Comparison of ENCODE assay signal across 10 cellular contexts in the genomic region with DNA sequence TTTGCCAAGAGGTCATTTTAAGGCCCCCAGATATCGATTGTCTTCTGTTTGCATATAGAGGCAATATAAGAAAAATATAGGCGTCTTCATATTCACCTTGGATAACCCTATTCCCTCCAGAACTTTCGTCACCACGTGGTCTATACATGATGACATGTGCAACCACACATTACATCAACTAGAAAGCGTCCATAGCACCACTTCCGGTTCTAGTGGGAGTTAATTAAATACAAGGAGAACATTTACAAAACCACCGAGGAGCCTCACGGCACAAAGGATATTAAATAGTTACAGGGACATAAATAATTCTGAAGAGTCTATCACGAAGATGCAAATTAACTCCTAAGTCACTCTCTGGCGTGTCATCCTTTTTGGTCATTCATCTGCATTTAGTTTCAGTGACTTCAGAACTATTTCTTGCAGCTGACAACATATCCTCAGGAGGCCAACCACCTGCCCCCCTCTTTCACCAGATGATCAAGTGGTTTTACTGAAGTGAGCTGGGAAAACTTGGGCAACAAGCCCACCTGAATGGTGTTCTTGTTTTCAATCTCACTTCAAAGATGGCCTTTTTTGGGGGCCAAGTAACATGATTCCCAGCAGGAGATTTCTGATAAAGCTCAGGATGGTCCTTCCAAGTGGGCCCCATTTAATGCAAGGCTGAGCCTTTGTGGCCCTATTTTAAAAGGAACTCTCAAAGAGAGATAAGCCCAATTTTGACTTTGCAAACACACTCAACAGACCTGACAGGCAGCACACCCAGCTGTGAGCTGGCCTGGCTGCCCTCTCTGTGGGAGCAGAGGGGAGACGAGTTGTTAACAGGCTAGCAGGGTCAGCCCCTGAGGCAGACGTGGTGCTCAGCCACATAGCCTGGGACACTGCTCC. TPM values are rescaled to one million over a fixed set of nuclear protein-coding genes. Genes with fewer than 3 reads are reported as not detected.
DNase-seq lines count a peak whose midpoint lies in the region; ATAC-seq, FAIRE-seq and TF ChIP-seq lines count a peak whose summit lies in the region.
"Had no signal": no experiment of that assay in that cellular context is flagged by ENCODE, and none has a peak within 500 bp of the region (broad histone marks: within the 10 kb centered on the region; RNA-seq: fewer than 3 reads in every experiment).

No MANE protein-coding gene starts in this region.

- BruUV-seq in IMR-90 (replicated peaks; lab: Mats Ljungman, UMichigan) (no TSS peak), GM12878 (replicated peaks; lab: Mats Ljungman, UMichigan) (no TSS peak)

- POLR2A ChIA-PET in IMR-90 (lab: Charles Lee; ENCODE audit: unreplicated experiment): no interaction called here
- POLR2A ChIA-PET in GM12878 (lab: Charles Lee): no interaction called here

- no peaks in the 10 kb centered on the region for H3K36me3 ChIP-seq in DOHH2 (ENCODE audit: control insufficient read depth, low read length)
- no peaks in the 10 kb centered on the region for H3K36me3 ChIP-seq in IMR-90 (ENCODE audit: control insufficient read depth, insufficient read depth, low read length)
- H3K36me3 ChIP-seq in GM12878 (ENCODE audit: control insufficient read depth in 2 of 2, insufficient read depth in 2 of 2, low read length in 1 of 2): no peaks in the 10 kb centered on the region
- peaks cover 0 to 2% of the 10 kb centered on the region in 2 donors for H3K36me3 ChIP-seq in aorta (ENCODE audit: control insufficient read depth in 1 of 2, insufficient read depth in 2 of 2, low read length in 1 of 2)

- peak overlapping the region; percentile 14 for H3K27ac ChIP-seq in DOHH2 (ENCODE audit: low read depth, low read length)
- H3K27ac ChIP-seq in IMR-90 (ENCODE audit: insufficient read depth, low read length): peak overlapping the region; percentile 8; the same call in 1 of the 2 replicates
- no peak overlapping the region for H3K27ac ChIP-seq in GM12878 (ENCODE audit: control insufficient read depth, insufficient read depth)
- H3K27ac ChIP-seq in aorta (ENCODE audit: low read depth in 1 of 2, low read length in 2 of 2): no peak overlapping the region

- H3K14ac ChIP-seq in IMR-90 (replicated peaks; ENCODE audit: low read depth, low read length): peak overlapping the region; percentile 63

- H2BK5ac ChIP-seq in IMR-90 (ENCODE audit: low read depth, low read length, poor library complexity, severe bottlenecking): peak overlapping the region; percentile 73

- H3K9me1 ChIP-seq in IMR-90 (ENCODE audit: insufficient read depth, low read length): peaks cover 27% of the 10 kb centered on the region

- dilution Hi-C loops in IMR-90 (cut with HindIII; ENCODE audit: low sequenced_read_pairs, unreplicated experiment): no loop called here

- SMC1A ChIA-PET in GM12878 (lab: Charles Lee; ENCODE audit: uncharacterized antibody, unreplicated experiment): interaction anchor here (0.6 to 1.1 kb wide), 3 partner anchors 11 to 56 kb away, joined by 3 read pairs; no protein-coding TSS in a partner anchor

- H3K79me2 ChIP-seq in DOHH2 (ENCODE audit: control insufficient read depth, low read length): no peaks in the 10 kb centered on the region
- H3K79me2 ChIP-seq in GM12878 (ENCODE audit: control insufficient read depth, insufficient read depth, low read length): no peaks in the 10 kb centered on the region

- peak overlapping the region; percentile 33 for H3K18ac ChIP-seq in IMR-90 (ENCODE audit: low read depth, low read length)

- H2AFZ ChIP-seq in IMR-90 (replicated peaks; ENCODE audit: low read length, poor library complexity): no peak overlapping the region
- no peak overlapping the region for H2AFZ ChIP-seq in GM12878 (ENCODE audit: control insufficient read depth, low read depth, low read length)

- no peaks in the 10 kb centered on the region for H3K27me3 Mint-ChIP-seq in nephron (ENCODE audit: low read depth)

- H3K4me1 Mint-ChIP-seq in nephron: peaks cover 58% of the 10 kb centered on the region

- TF ChIP-seq EP300 in GM12878 (IDR thresholded peaks at IDR 0.05; ENCODE audit: borderline replicate concordance in 1 of 2, control insufficient read depth in 1 of 2, low read depth in 2 of 2, low read length in 2 of 2): 0 out of 4 replicates have a peak, but pooled peaks of 1 of the 2 experiments have one; percentile 15

- RAD21 ChIA-PET in GM12878 (lab: Charles Lee; ENCODE audit: unreplicated experiment): interaction anchor here (0.5 kb wide), 2 partner anchors 43 to 408 kb away, joined by 3 read pairs; no protein-coding TSS in a partner anchor

- no peak for TF ChIP-seq RAD21 in IMR-90 (IDR thresholded peaks at IDR 0.05; ENCODE audit: low read length)
- no peak for TF ChIP-seq RAD21 in GM12878 (IDR thresholded peaks at IDR 0.05; ENCODE audit: insufficient read depth, low read depth, low read length)

- H3K23ac ChIP-seq in IMR-90 (ENCODE audit: low read depth, low read length): peak overlapping the region; percentile 54; the same call in 1 of the 2 replicates

- FAIRE-seq in GM12878 (lab: Jason Lieb, UNC): no peak

- peak overlapping the region; percentile 45 to 78 (median 51) for H3K27ac Mint-ChIP-seq in nephron

- H3K4me3 ChIP-seq in DOHH2 (ENCODE audit: low read length) (0 out of 2 replicates have a peak overlapping the region, but pooled peaks have one; percentile 5), IMR-90 (ENCODE audit: insufficient read depth, low read depth, low read length) (no peak overlapping the region), GM12878 (no peak overlapping the region), aorta (ENCODE audit: low read length in 2 of 2) (no peak overlapping the region)

- H4K8ac ChIP-seq in IMR-90 (ENCODE audit: low read depth in 2 of 2, low read length in 2 of 2): peak overlapping the region; percentile 16 to 78; a peak in 3 of 4 replicates

- no peak for ATAC-seq in IMR-90 (ENCODE audit: low read depth)
- peak; percentile 65 for ATAC-seq in GM12878
- no peak for ATAC-seq in aorta (ENCODE audit: low FRiP score)
- ATAC-seq: left colon had no signal

- peak overlapping the region; percentile 72 for H4K5ac ChIP-seq in IMR-90 (ENCODE audit: low read depth, low read length)

- H4K20me1 ChIP-seq in DOHH2 (ENCODE audit: control insufficient read depth, insufficient read depth, low read depth, low read length) (no peaks in the 10 kb centered on the region; the same call in 1 of the 2 replicates), IMR-90 (ENCODE audit: insufficient read depth, low read length) (peaks cover 9% of the 10 kb centered on the region; the same call in 1 of the 2 replicates), GM12878 (ENCODE audit: control insufficient read depth, insufficient read depth) (no peaks in the 10 kb centered on the region)

- WGBS in IMR-90 (ENCODE audit: extremely low coverage in 2 of 2, insufficient read length in 1 of 2), 2 experiments: no CpG with 5 or more reads among the region's 12 CpGs
- WGBS in GM12878 (ENCODE audit: insufficient coverage, insufficient replicate concordance, low lambda C conversion rate, missing lambda C conversion rate): 9% methylated on average over 12 of the region's 12 CpGs
- 76 to 82% methylated on average over 12 of the region's 12 CpGs for WGBS in aorta, 2 donors

- H3K9ac ChIP-seq in IMR-90 (ENCODE audit: low read depth, low read length) (no peak overlapping the region), GM12878 (ENCODE audit: control insufficient read depth, insufficient read depth, low read length) (no peak overlapping the region)

- H2BK15ac ChIP-seq in IMR-90 (ENCODE audit: low read depth, low read length): peak overlapping the region; percentile 75; the same call in 2 of the 3 replicates

- H3K27me3 ChIP-seq in DOHH2 (ENCODE audit: control insufficient read depth, low read length): no peaks in the 10 kb centered on the region
- no peaks in the 10 kb centered on the region for H3K27me3 ChIP-seq in IMR-90 (ENCODE audit: control insufficient read depth, insufficient read depth, low read length)
- peaks cover 0 to 4% of the 10 kb centered on the region in 2 experiments; a peak in 2 of 4 replicates for H3K27me3 ChIP-seq in GM12878 (replicated peaks in 1 of 2; ENCODE audit: control insufficient read depth in 2 of 2, insufficient read depth in 2 of 2, low read length in 1 of 2)
- H3K27me3 ChIP-seq in aorta (ENCODE audit: control insufficient read depth in 1 of 2, insufficient read depth in 2 of 2, low read length in 1 of 2): no peaks in the 10 kb centered on the region

- H3K9me3 ChIP-seq in DOHH2 (ENCODE audit: control insufficient read depth, insufficient read depth, low read length): no peaks in the 10 kb centered on the region
- H3K9me3 ChIP-seq in IMR-90 (ENCODE audit: control insufficient read depth, insufficient read depth, low read length): no peaks in the 10 kb centered on the region
- H3K9me3 ChIP-seq in GM12878 (replicated peaks; ENCODE audit: control insufficient read depth, insufficient read depth, low read length): no peaks in the 10 kb centered on the region
- H3K9me3 ChIP-seq in aorta (ENCODE audit: control insufficient read depth, low read length): no peaks in the 10 kb centered on the region

- peak overlapping the region; percentile 40 for H3K4me2 ChIP-seq in DOHH2 (ENCODE audit: low read length)
- H3K4me2 ChIP-seq in IMR-90 (ENCODE audit: low read depth, low read length): peak overlapping the region; percentile 21; the same call in 1 of the 2 replicates
- no peak overlapping the region for H3K4me2 ChIP-seq in GM12878 (ENCODE audit: control insufficient read depth, insufficient read depth)

- CTCF ChIA-PET in IMR-90 (lab: Yijun Ruan, JAX): interaction anchor here (0.6 to 1.2 kb wide), 3 partner anchors 11 to 31 kb away, joined by 3 to 4 read pairs (median 3); no protein-coding TSS in a partner anchor
- CTCF ChIA-PET in GM12878 (lab: Yijun Ruan, JAX): interaction anchor here (1.2 to 4.6 kb wide), 4 partner anchors 12 to 213 kb away, joined by 3 to 32 read pairs (median 3); a partner anchor contains a TSS

- no peaks in the 10 kb centered on the region for H3F3A ChIP-seq in DOHH2 (ENCODE audit: control insufficient read depth, insufficient read depth)

- H3K4ac ChIP-seq in IMR-90 (ENCODE audit: low read depth, low read length): peak overlapping the region; percentile 75

- no peak for TF ChIP-seq CTCF in DOHH2 (IDR thresholded peaks at IDR 0.05; ENCODE audit: low read depth, low read length, poor library complexity, severe bottlenecking)
- no peak for TF ChIP-seq CTCF in IMR-90 (conservative IDR thresholded peaks at IDR 0.05; ENCODE audit: low read depth, low read length)
- TF ChIP-seq CTCF in GM12878 (IDR thresholded peaks at IDR 0.05 in 2 of 3, conservative IDR thresholded peaks at IDR 0.05 in 1 of 3; ENCODE audit: control insufficient read depth in 2 of 3, extremely low read depth in 1 of 3, insufficient read depth in 1 of 3, low read depth in 3 of 3, low read length in 3 of 3): no peak
- no peak for TF ChIP-seq CTCF in nephron (IDR thresholded peaks at IDR 0.05; ENCODE audit: unreplicated experiment in 3 of 3)

- peak overlapping the region in 1 of 3 experiments; percentile 29 for H3K4me3 Mint-ChIP-seq in nephron

- H3K9me2 ChIP-seq in DOHH2 (replicated peaks; ENCODE audit: control insufficient read depth, low read length): no peaks in the 10 kb centered on the region

- intact Hi-C loops in IMR-90 (cut with micrococcal nuclease): no loop called here
- intact Hi-C loops in GM12878 (cut with micrococcal nuclease; ENCODE audit: unreplicated experiment): no loop called here
- intact Hi-C loops in aorta (cut with DNase I): no loop called here

- no peaks in the 10 kb centered on the region for H3K9me3 Mint-ChIP-seq in nephron

- peak overlapping the region; percentile 72 for H4K91ac ChIP-seq in IMR-90 (ENCODE audit: insufficient read depth, low read depth, low read length)

- in situ Hi-C loops in IMR-90 (cut with MboI; ENCODE audit: low sequenced_read_pairs): no loop called here
- in situ Hi-C loops in GM12878 (cut with MboI): no loop called here

- peak overlapping the region; percentile 38 for H2AK9ac ChIP-seq in IMR-90 (replicated peaks; ENCODE audit: low read depth, low read length, poor library complexity)

- H3K79me1 ChIP-seq in IMR-90 (ENCODE audit: low read depth in 1 of 2, low read length in 2 of 2): 0 out of 4 replicates have a peak, but pooled peaks cover 0 to 6% of the 10 kb centered on the region in 2 experiments

- H2BK120ac ChIP-seq in IMR-90 (ENCODE audit: low read depth, low read length): peak overlapping the region; percentile 74

- DNase-seq in IMR-90 (peak; percentile 65), GM12878 (ENCODE audit: low read depth, low spot score) (no peak), aorta (no peak), DMS153 (lab: John Stamatoyannopoulos, UW) (no peak), 8988T (no peak), superior temporal gyrus (ENCODE audit: extremely low spot score) (no peak)
- DNase-seq: left colon; stimulated activated CD4-positive, alpha-beta T cell treated with anti-CD3 and anti-CD28 coated beads, Interleukin-12 subunit alpha, Interleukin-12 subunit beta, amount 100 ng/mL, for 4 hours had no signal

- peak overlapping the region; percentile 86 for H2BK20ac ChIP-seq in IMR-90 (ENCODE audit: low read depth, low read length)

- TF ChIP-seq POLR2A in IMR-90 (IDR thresholded peaks at IDR 0.05; ENCODE audit: low read depth, low read length) (no peak), GM12878 (IDR thresholded peaks at IDR 0.05; ENCODE audit: low read depth, low read length) (no peak)

- H3K4me1 ChIP-seq in DOHH2 (ENCODE audit: control insufficient read depth, low read length) (peaks cover 34% of the 10 kb centered on the region), IMR-90 (ENCODE audit: control insufficient read depth, insufficient read depth, low read length) (peaks cover 37% of the 10 kb centered on the region), GM12878 (ENCODE audit: control insufficient read depth, insufficient read depth, low read length) (no peaks in the 10 kb centered on the region), aorta (ENCODE audit: control insufficient read depth in 1 of 2, insufficient read depth in 2 of 2, low read length in 2 of 2) (peaks cover 0 to 4% of the 10 kb centered on the region in 2 donors)

- peak overlapping the region; percentile 22; the same call in 1 of the 2 replicates for H3K56ac ChIP-seq in IMR-90 (ENCODE audit: extremely low read depth, insufficient read depth, low read length)

- H2AK5ac ChIP-seq in IMR-90 (ENCODE audit: low read depth, low read length): peak overlapping the region; percentile 55

- H3K36me3 Mint-ChIP-seq in nephron (ENCODE audit: low read depth): peaks cover 20% of the 10 kb centered on the region

RNA-seq across cellular contexts. Expression of a gene that starts 15.3 kb away (rescaled TPM):
- total RNA-seq in IMR-90 (2012; rRNA removed): 4.5 and 4.7 TPM in 2 replicates
- polyA plus RNA-seq in IMR-90 (2012; rRNA removed): 34.6 and 35.5 TPM in 2 replicates
- 14.5 and 50.4 TPM in 2 replicates for polyA plus RNA-seq in IMR-90 (2012; cell fraction: cytosol; rRNA removed)
- 32.0 and 33.9 TPM in 2 replicates for polyA plus RNA-seq in IMR-90 (2012; cell fraction: nucleus; rRNA removed; ENCODE audit: low replicate concordance)
- total RNA-seq in GM12878 (2013; cell fraction: nucleolus; rRNA removed): 11.5 and 12.5 TPM in 2 replicates
- 11.7 and 12.8 TPM in 2 replicates for total RNA-seq in GM12878 (2014; rRNA removed)
- total RNA-seq in GM12878 (2014; rRNA removed; fragmentation: Illumina TruSeq; extraction: Trizol): 10.9 and 11.7 TPM in 2 replicates
- 31.5 and 35.5 TPM in 2 replicates for total RNA-seq in GM12878 (2021)
- 9.4 TPM for polyA plus RNA-seq in GM12878 (2011; ENCODE audit: low read depth)
- polyA plus RNA-seq in GM12878 (2011; rRNA removed): 28.7 and 47.4 TPM in 2 replicates
- polyA plus RNA-seq in GM12878 (2011; cell fraction: cytosol; rRNA removed): 49.0 and 53.8 TPM in 2 replicates
- 34.3 and 35.4 TPM in 2 replicates for polyA plus RNA-seq in GM12878 (2011; cell fraction: nucleus; rRNA removed)
- 13.6 and 14.5 TPM in 2 replicates for polyA plus RNA-seq in GM12878 (2012)
- 16.0 and 25.2 TPM in 2 replicates for polyA plus RNA-seq in GM12878 (2014; fragmentation: Illumina TruSeq; extraction: Trizol)
- polyA plus RNA-seq in GM12878 (2014; fragmentation: Nextera tagmentation; extraction: Ambion mirVana): 10 to 100 TPM in 1 of 2 experiments, 1 to 10 TPM in 1; 5.4 to 16.0 TPM
- 32.0 and 37.1 TPM in 2 replicates for polyA plus RNA-seq in GM12878 (2014; rRNA removed)
- polyA plus RNA-seq in GM12878 (2016; fragmentation: Nextera tagmentation; extraction: Ambion mirVana): 10 to 100 TPM; 38.8 to 42.3 TPM
- polyA minus RNA-seq in GM12878 (2011; rRNA and poly(A)+ RNA removed): 23.6 and 48.8 TPM in 2 replicates
- 10.1 and 12.2 TPM in 2 replicates for polyA minus RNA-seq in GM12878 (2011; cell fraction: cytosol; rRNA and poly(A)+ RNA removed)
- 8.3 and 16.8 TPM in 2 replicates for polyA minus RNA-seq in GM12878 (2011; cell fraction: nucleus; rRNA and poly(A)+ RNA removed)
- total RNA-seq in aorta: 10 to 100 TPM; 24.9 to 49.1 TPM
- polyA plus RNA-seq in aorta: 10 to 100 TPM; 29.5 to 29.9 TPM

RNA-seq across cellular contexts. Expression of a gene that starts 40.5 kb away (rescaled TPM):
- not detected in 2 replicates for total RNA-seq in IMR-90 (2012; rRNA removed)
- not detected in 2 replicates for polyA plus RNA-seq in IMR-90 (2012; rRNA removed)
- not detected in 2 replicates for polyA plus RNA-seq in IMR-90 (2012; cell fraction: cytosol; rRNA removed)
- polyA plus RNA-seq in IMR-90 (2012; cell fraction: nucleus; rRNA removed; ENCODE audit: low replicate concordance): 0.10 and 0.12 TPM in 2 replicates
- not detected in 2 replicates for total RNA-seq in GM12878 (2013; cell fraction: nucleolus; rRNA removed)
- 0.34 TPM in 1 of 2 replicates, not detected in the other for total RNA-seq in GM12878 (2014; rRNA removed)
- not detected in 2 replicates for total RNA-seq in GM12878 (2014; rRNA removed; fragmentation: Illumina TruSeq; extraction: Trizol)
- not detected in 2 replicates for total RNA-seq in GM12878 (2021)
- not detected for polyA plus RNA-seq in GM12878 (2011; ENCODE audit: low read depth)
- polyA plus RNA-seq in GM12878 (2011; rRNA removed): not detected in 2 replicates
- polyA plus RNA-seq in GM12878 (2011; cell fraction: cytosol; rRNA removed): 0.04 TPM in 1 of 2 replicates, not detected in the other
- not detected in 2 replicates for polyA plus RNA-seq in GM12878 (2011; cell fraction: nucleus; rRNA removed)
- not detected in 2 replicates for polyA plus RNA-seq in GM12878 (2012)
- polyA plus RNA-seq in GM12878 (2014; fragmentation: Illumina TruSeq; extraction: Trizol): not detected in 2 replicates
- polyA plus RNA-seq in GM12878 (2014; fragmentation: Nextera tagmentation; extraction: Ambion mirVana): not detected
- polyA plus RNA-seq in GM12878 (2014; rRNA removed): 0.26 TPM in 1 of 2 replicates, not detected in the other
- polyA plus RNA-seq in GM12878 (2016; fragmentation: Nextera tagmentation; extraction: Ambion mirVana): not detected
- polyA minus RNA-seq in GM12878 (2011; rRNA and poly(A)+ RNA removed): not detected in 2 replicates
- not detected in 2 replicates for polyA minus RNA-seq in GM12878 (2011; cell fraction: cytosol; rRNA and poly(A)+ RNA removed)
- not detected in 2 replicates for polyA minus RNA-seq in GM12878 (2011; cell fraction: nucleus; rRNA and poly(A)+ RNA removed)
- total RNA-seq in aorta: 1 to 10 TPM in 1 of 2 donors, not detected in 1; 1.3 TPM
- polyA plus RNA-seq in aorta: not detected
- total RNA-seq: left colon had no signal

RNA-seq across cellular contexts. Expression of a gene that starts 53.5 kb away (rescaled TPM):
- 0.54 and 1.7 TPM in 2 replicates for total RNA-seq in IMR-90 (2012; rRNA removed)
- polyA plus RNA-seq in IMR-90 (2012; rRNA removed): 1.8 and 2.1 TPM in 2 replicates
- polyA plus RNA-seq in IMR-90 (2012; cell fraction: cytosol; rRNA removed): 0.40 and 1.2 TPM in 2 replicates
- 0.95 and 0.96 TPM in 2 replicates for polyA plus RNA-seq in IMR-90 (2012; cell fraction: nucleus; rRNA removed; ENCODE audit: low replicate concordance)
- 3.7 and 4.3 TPM in 2 replicates for total RNA-seq in GM12878 (2013; cell fraction: nucleolus; rRNA removed)
- 0.60 and 1.8 TPM in 2 replicates for total RNA-seq in GM12878 (2014; rRNA removed)
- 0.67 and 0.69 TPM in 2 replicates for total RNA-seq in GM12878 (2014; rRNA removed; fragmentation: Illumina TruSeq; extraction: Trizol)
- 3.0 TPM in 2 replicates for total RNA-seq in GM12878 (2021)
- polyA plus RNA-seq in GM12878 (2011; ENCODE audit: low read depth): not detected
- 0.65 and 1.2 TPM in 2 replicates for polyA plus RNA-seq in GM12878 (2011; rRNA removed)
- 2.1 and 2.9 TPM in 2 replicates for polyA plus RNA-seq in GM12878 (2011; cell fraction: cytosol; rRNA removed)
- polyA plus RNA-seq in GM12878 (2011; cell fraction: nucleus; rRNA removed): 2.5 and 4.3 TPM in 2 replicates
- polyA plus RNA-seq in GM12878 (2012): 0.41 and 0.51 TPM in 2 replicates
- 0.09 TPM in 1 of 2 replicates, not detected in the other for polyA plus RNA-seq in GM12878 (2014; fragmentation: Illumina TruSeq; extraction: Trizol)
- not detected for polyA plus RNA-seq in GM12878 (2014; fragmentation: Nextera tagmentation; extraction: Ambion mirVana)
- polyA plus RNA-seq in GM12878 (2014; rRNA removed): 1.00 and 1.3 TPM in 2 replicates
- 1 to 10 TPM; 1.6 to 1.7 TPM for polyA plus RNA-seq in GM12878 (2016; fragmentation: Nextera tagmentation; extraction: Ambion mirVana)
- polyA minus RNA-seq in GM12878 (2011; rRNA and poly(A)+ RNA removed): 0.80 and 1.9 TPM in 2 replicates
- polyA minus RNA-seq in GM12878 (2011; cell fraction: cytosol; rRNA and poly(A)+ RNA removed): 1.2 and 1.5 TPM in 2 replicates
- polyA minus RNA-seq in GM12878 (2011; cell fraction: nucleus; rRNA and poly(A)+ RNA removed): 2.3 and 6.2 TPM in 2 replicates
- 1 to 10 TPM; 1.7 to 7.3 TPM for total RNA-seq in aorta
- polyA plus RNA-seq in aorta: 1 to 10 TPM in 1 of 2 donors, not detected in 1; 2.6 TPM

Comparison
In these comparisons a context has a peak if more than half of its experiments do, and no peak if none do; other contexts are left out.
1. H3K27ac ChIP-seq: peak in DOHH2 (single experiment) and IMR-90 (single experiment); none in GM12878 (single experiment) and aorta (0 of 2).